ENCODE assay signal across 8 cellular contexts in the genomic region with DNA sequence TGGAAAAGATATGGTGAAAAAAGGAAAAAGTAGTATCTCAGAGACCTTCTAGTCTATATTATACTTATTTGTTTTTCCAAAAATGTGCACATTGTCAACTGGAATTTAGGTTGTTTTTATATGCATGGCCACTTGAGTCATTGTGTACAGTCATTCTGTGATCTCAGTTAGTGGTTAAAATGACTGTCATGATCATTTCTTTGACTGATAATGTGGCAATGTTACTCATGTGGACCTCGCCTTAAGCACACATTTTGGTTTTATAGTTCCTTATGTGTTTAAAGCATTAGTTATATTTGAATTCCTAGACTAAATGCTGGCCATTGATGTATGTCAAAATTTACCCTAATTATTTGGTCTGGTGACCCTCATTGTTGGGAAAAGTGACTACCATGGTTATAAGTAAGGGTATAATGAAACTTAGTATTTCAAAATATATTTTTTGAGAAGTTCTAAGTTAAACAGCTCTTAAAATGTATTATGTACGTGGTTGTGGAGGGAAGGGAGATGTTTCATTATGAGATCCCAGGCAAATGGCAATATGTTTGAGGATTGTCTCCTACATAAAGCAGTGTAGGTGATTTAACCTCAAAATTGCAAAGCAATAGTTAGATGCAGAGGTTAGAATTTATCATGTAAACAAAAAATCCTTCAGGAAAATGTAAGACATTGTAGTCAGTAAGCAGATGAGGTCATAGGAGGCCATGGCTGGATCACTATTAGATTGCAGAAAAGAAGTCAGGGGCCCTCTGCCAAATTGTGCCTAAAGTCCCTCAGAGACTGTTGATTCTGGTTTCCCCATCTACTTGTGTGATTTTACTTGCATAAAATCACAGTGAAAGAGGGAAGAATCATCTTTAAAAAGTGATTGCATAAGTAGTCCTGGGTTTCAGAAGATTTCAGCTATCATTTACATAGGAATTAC. TPM values are rescaled to one million over a fixed set of nuclear protein-coding genes. Genes with fewer than 3 reads are reported as not detected.
DNase-seq lines count a peak whose midpoint lies in the region; ATAC-seq and TF ChIP-seq lines count a peak whose summit lies in the region.

No MANE protein-coding gene starts in this region.

- intact Hi-C loops in prostate gland (cut with DNase I): no loop called here

- H3K27me3 ChIP-seq in OCI-LY3 (ENCODE audit: low read depth, low read length) (peaks cover 15% of the 10 kb centered on the region), hepatocyte (no peaks in the 10 kb centered on the region), prostate gland (replicated peaks; ENCODE audit: insufficient read depth) (no peaks in the 10 kb centered on the region)

- H2AFZ ChIP-seq in OCI-LY3 (ENCODE audit: low read depth, low read length) (no peak overlapping the region), hepatocyte (no peak overlapping the region)

- H3K4me3 ChIP-seq in OCI-LY3 (ENCODE audit: low read length) (peak overlapping the region; percentile 66), hepatocyte (no peak overlapping the region), prostate gland (no peak overlapping the region)

- peaks cover 57% of the 10 kb centered on the region for H3K4me1 ChIP-seq in OCI-LY3 (ENCODE audit: low read length)
- H3K4me1 ChIP-seq in hepatocyte (ENCODE audit: insufficient read depth): no peaks in the 10 kb centered on the region
- H3K4me1 ChIP-seq in prostate gland (replicated peaks): no peaks in the 10 kb centered on the region

- 85% methylated on average over 2 of the region's 2 CpGs for WGBS in hepatocyte (ENCODE audit: low lambda C conversion rate, missing lambda C conversion rate)
- 85% methylated on average over 2 of the region's 2 CpGs for WGBS in prostate gland

- peak; percentile 76 for ATAC-seq in GM18519 (IDR thresholded peaks at IDR 0.05; ENCODE audit: low FRiP score, unreplicated experiment)

- peak overlapping the region; percentile 49; the same call in 1 of the 2 replicates for H3K9ac ChIP-seq in OCI-LY3 (ENCODE audit: low read length)

- H3K4me1 Mint-ChIP-seq in type B pancreatic cell (ENCODE audit: unreplicated experiment): no peaks in the 10 kb centered on the region

- H4K20me1 ChIP-seq in OCI-LY3 (ENCODE audit: insufficient read depth, low read length) (peaks cover 6% of the 10 kb centered on the region), hepatocyte (ENCODE audit: insufficient read depth, poor library complexity, severe bottlenecking) (no peaks in the 10 kb centered on the region)

- TF ChIP-seq CTCF in OCI-LY3 (IDR thresholded peaks at IDR 0.05; ENCODE audit: low read depth, low read length) (no peak), hepatocyte (IDR thresholded peaks at IDR 0.05; ENCODE audit: poor library complexity) (no peak), type B pancreatic cell (conservative IDR thresholded peaks at IDR 0.05) (no peak), prostate gland (IDR thresholded peaks at IDR 0.05) (no peak)

- DNase-seq in HCEC 1CT (peak; percentile 70), hepatocyte (ENCODE audit: low spot score) (no peak), cerebellum (ENCODE audit: low spot score) (no peak), NAMALWA (ENCODE audit: low spot score) (no peak), type B pancreatic cell (ENCODE audit: extremely low spot score, unreplicated experiment) (no peak), prostate gland (ENCODE audit: low spot score) (no peak)

- H3K79me2 ChIP-seq in OCI-LY3 (ENCODE audit: low read length) (no peaks in the 10 kb centered on the region), hepatocyte (no peaks in the 10 kb centered on the region)

- no peak overlapping the region for H3K4me3 Mint-ChIP-seq in type B pancreatic cell

- no peak overlapping the region for H3K27ac Mint-ChIP-seq in type B pancreatic cell

- H3K36me3 ChIP-seq in OCI-LY3 (replicated peaks; ENCODE audit: low read depth, low read length) (peaks cover 18% of the 10 kb centered on the region), hepatocyte (replicated peaks; ENCODE audit: insufficient read depth, low read depth) (no peaks in the 10 kb centered on the region), prostate gland (no peaks in the 10 kb centered on the region)

- H3K27me3 Mint-ChIP-seq in type B pancreatic cell: no peaks in the 10 kb centered on the region

- TF ChIP-seq POLR2A in prostate gland (IDR thresholded peaks at IDR 0.05): no peak

- H3K4me2 ChIP-seq in OCI-LY3 (ENCODE audit: low read length): peak overlapping the region; percentile 89
- no peak overlapping the region for H3K4me2 ChIP-seq in hepatocyte

- H3K9me2 ChIP-seq in hepatocyte (replicated peaks; ENCODE audit: insufficient read depth): no peaks in the 10 kb centered on the region

- H3K9me3 Mint-ChIP-seq in type B pancreatic cell: no peaks in the 10 kb centered on the region

- peak overlapping the region; percentile 88 for H3K27ac ChIP-seq in OCI-LY3 (ENCODE audit: low read length)
- peak overlapping the region; percentile 54 for H3K27ac ChIP-seq in hepatocyte
- no peak overlapping the region for H3K27ac ChIP-seq in prostate gland

- H3K36me3 Mint-ChIP-seq in type B pancreatic cell: peaks cover 11% of the 10 kb centered on the region

- H3K9me3 ChIP-seq in OCI-LY3 (ENCODE audit: insufficient read depth, low read length) (no peaks in the 10 kb centered on the region), hepatocyte (ENCODE audit: low read depth) (no peaks in the 10 kb centered on the region), prostate gland (no peaks in the 10 kb centered on the region)

RNA-seq across cellular contexts. Expression of a gene that starts 17.5 kb away (rescaled TPM):
- total RNA-seq in hepatocyte (23.0 and 27.3 TPM in 2 replicates), cerebellum (69.8 TPM), type B pancreatic cell (ENCODE audit: low replicate concordance) (35.5 and 64.8 TPM in 2 replicates), prostate gland (10 to 100 TPM; 18.6 to 62.7 TPM)
- 41.2 and 45.7 TPM in 2 replicates for polyA plus RNA-seq in hepatocyte

RNA-seq across cellular contexts. Expression of a gene that starts 51.9 kb away (rescaled TPM):
- total RNA-seq in hepatocyte (5.4 and 6.9 TPM in 2 replicates), cerebellum (15.3 TPM), type B pancreatic cell (ENCODE audit: low replicate concordance) (7.1 and 20.3 TPM in 2 replicates), prostate gland (1 to 10 TPM; 8.5 to 10.0 TPM)
- 5.7 and 6.0 TPM in 2 replicates for polyA plus RNA-seq in hepatocyte

Comparison
In these comparisons a context has a peak if more than half of its experiments do, and no peak if none do; other contexts are left out.
1. H3K27ac ChIP-seq: peak in OCI-LY3 (single experiment) and hepatocyte (single experiment); none in prostate gland (0 of 2).